Comparison of ENCODE assay signal across 1 cellular context in genomic region chr17:45935710-45936509, GRCh38.
TF ChIP-seq lines count a peak whose summit lies in the region.

No MANE protein-coding gene starts in this region.

TF ChIP-seq in H1, 55 proteins besides CTCF, POLR2A, EP300 and RAD21:
- TF ChIP-seq CHD7 (IDR thresholded peaks at IDR 0.05; ENCODE audit: insufficient replicate concordance, low read length) (no peak), TAF1 (IDR thresholded peaks at IDR 0.05; ENCODE audit: low read depth, low read length) (no peak)
